8 cellular contexts compared by ENCODE assay signal in genomic region chr9:136671646-136672430, GRCh38. TPM values are rescaled to one million over a fixed set of nuclear protein-coding genes. Genes with fewer than 3 reads are reported as not detected.
DNase-seq lines count a peak whose midpoint lies in the region; ATAC-seq, FAIRE-seq and TF ChIP-seq lines count a peak whose summit lies in the region.

No MANE protein-coding gene starts in this region.

- peaks cover 32 to 60% of the 10 kb centered on the region in 2 experiments for H3K36me3 ChIP-seq in endothelial cell of umbilical vein (ENCODE audit: control insufficient read depth in 2 of 2, extremely low read depth in 1 of 2, insufficient read depth in 2 of 2, low read length in 2 of 2)
- peaks cover 0 to 8% of the 10 kb centered on the region in 2 donors for H3K36me3 ChIP-seq in prostate gland

- H2BK120ac ChIP-seq in H9 (ENCODE audit: low read depth, low read length, poor library complexity, severe bottlenecking): no peak overlapping the region

- CTCF ChIA-PET in activated CD4-positive, alpha-beta T cell treated with anti-CD3 and anti-CD28 coated beads for 36 hours (lab: Charles Lee): interaction anchor here (0.6 to 2.1 kb wide), 11 partner anchors 9 to 527 kb away, joined by 3 to 8 read pairs (median 4); no protein-coding TSS in a partner anchor
- CTCF ChIA-PET in endothelial cell of umbilical vein (lab: Charles Lee): interaction anchor here (0.7 to 6.3 kb wide), 10 partner anchors 15 to 783 kb away, joined by 3 to 45 read pairs (median 4); no protein-coding TSS in a partner anchor

- no peaks in the 10 kb centered on the region for H3K79me1 ChIP-seq in H9 (ENCODE audit: insufficient read depth, low read depth, low read length, poor library complexity, severe bottlenecking)

- H3K9ac ChIP-seq in H9 (ENCODE audit: extremely low read depth, insufficient read length, low read length) (no peak overlapping the region), endothelial cell of umbilical vein (replicated peaks; ENCODE audit: extremely low read depth, insufficient read depth, low read length) (no peak overlapping the region)

- H4K8ac ChIP-seq in H9 (replicated peaks; ENCODE audit: insufficient read length, low read depth, low read length): no peak overlapping the region

- H3K4me1 ChIP-seq in H9 (ENCODE audit: insufficient read depth, low read length) (no peaks in the 10 kb centered on the region), endothelial cell of umbilical vein (ENCODE audit: control insufficient read depth, extremely low read depth, insufficient read depth, low read length) (peaks cover 15% of the 10 kb centered on the region), prostate gland (replicated peaks) (no peaks in the 10 kb centered on the region)

- H3K4me3 Mint-ChIP-seq in H9: no peak overlapping the region
- H3K4me3 Mint-ChIP-seq in activated CD4-positive, alpha-beta T cell treated with anti-CD3 and anti-CD28 coated beads for 36 hours: no peak overlapping the region

- H3K23me2 ChIP-seq in H9 (ENCODE audit: insufficient read length, low read depth, low read length, poor library complexity, severe bottlenecking): no peaks in the 10 kb centered on the region

- no peak overlapping the region for H3K14ac ChIP-seq in H9 (ENCODE audit: insufficient read depth, low read length)

- H3K9me1 ChIP-seq in endothelial cell of umbilical vein (replicated peaks; ENCODE audit: control insufficient read depth, extremely low read depth, insufficient read depth, low read length): no peaks in the 10 kb centered on the region

- no peak overlapping the region for H3K23ac ChIP-seq in H9 (ENCODE audit: insufficient read length, low read depth, low read length)

- H4K91ac ChIP-seq in H9 (ENCODE audit: insufficient read length, low read depth, low read length): no peak overlapping the region

- no peak overlapping the region for H3K18ac ChIP-seq in H9 (ENCODE audit: insufficient read length, low read depth, low read length)

- H2BK15ac ChIP-seq in H9 (ENCODE audit: low read depth, low read length): no peak overlapping the region

- H2BK12ac ChIP-seq in H9 (ENCODE audit: insufficient read length, low read depth, low read length): no peak overlapping the region

- no peak overlapping the region for H2AFZ ChIP-seq in H9 (ENCODE audit: low read length)
- no peak overlapping the region for H2AFZ ChIP-seq in endothelial cell of umbilical vein (ENCODE audit: low read depth, low read length)

- WGBS in H9 (ENCODE audit: extremely low coverage, insufficient read length, low lambda C conversion rate): no CpG with 5 or more reads among the region's 27 CpGs
- 73% methylated on average over 14 of the region's 27 CpGs for WGBS in prostate gland

- no peak overlapping the region for H2BK5ac ChIP-seq in H9 (ENCODE audit: insufficient read length, low read length)

- peaks cover 2 to 4% of the 10 kb centered on the region in 2 experiments; a peak in 3 of 4 replicates for H3K4me1 Mint-ChIP-seq in H9
- no peaks in the 10 kb centered on the region for H3K4me1 Mint-ChIP-seq in activated CD4-positive, alpha-beta T cell treated with anti-CD3 and anti-CD28 coated beads for 36 hours

- peaks cover under 1% of the 10 kb centered on the region; the same call in 1 of the 2 replicates for H3K27me3 Mint-ChIP-seq in H9 (ENCODE audit: low read depth)
- peaks cover 2% of the 10 kb centered on the region for H3K27me3 Mint-ChIP-seq in activated CD4-positive, alpha-beta T cell treated with anti-CD3 and anti-CD28 coated beads for 36 hours

- peak; percentile 88 for TF ChIP-seq POLR2A in endothelial cell of umbilical vein (IDR thresholded peaks at IDR 0.05; ENCODE audit: low read depth, low read length)
- no peak for TF ChIP-seq POLR2A in prostate gland (IDR thresholded peaks at IDR 0.05)

- H3K27ac Mint-ChIP-seq in H9: no peak overlapping the region
- no peak overlapping the region for H3K27ac Mint-ChIP-seq in activated CD4-positive, alpha-beta T cell treated with anti-CD3 and anti-CD28 coated beads for 36 hours

- H3K27me3 ChIP-seq in H9 (ENCODE audit: insufficient read depth, low read length) (no peaks in the 10 kb centered on the region), endothelial cell of umbilical vein (ENCODE audit: control insufficient read depth in 2 of 2, insufficient read depth in 2 of 2, low read length in 2 of 2) (no peaks in the 10 kb centered on the region), prostate gland (replicated peaks; ENCODE audit: insufficient read depth) (no peaks in the 10 kb centered on the region)

- BruUV-seq in endothelial cell of umbilical vein (replicated peaks; lab: Mats Ljungman, UMichigan): TSS peak; percentile 32

- H3K4me3 ChIP-seq in endothelial cell of umbilical vein (replicated peaks in 1 of 3; ENCODE audit: insufficient read depth in 1 of 3, low read depth in 1 of 3, low read length in 3 of 3): peak overlapping the region in 1 of 3 experiments; percentile 3
- no peak overlapping the region for H3K4me3 ChIP-seq in prostate gland

- H4K20me1 ChIP-seq in H9 (ENCODE audit: control insufficient read depth, insufficient read depth, insufficient read length) (peaks cover 4% of the 10 kb centered on the region), endothelial cell of umbilical vein (replicated peaks; ENCODE audit: control insufficient read depth, extremely low read depth, insufficient read depth, low read length) (no peaks in the 10 kb centered on the region)

- TF ChIP-seq CTCF in H9 (conservative IDR thresholded peaks at IDR 0.05) (peak; percentile 90), endothelial cell of umbilical vein (IDR thresholded peaks at IDR 0.05; ENCODE audit: extremely low read depth in 1 of 2, insufficient read depth in 1 of 2, low read depth in 1 of 2, low read length in 2 of 2) (peak; percentile 77 to 83), prostate gland (IDR thresholded peaks at IDR 0.05) (peak in 3 of 4 experiments; percentile 48 to 73 (median 50))

- H3K79me2 ChIP-seq in H9 (ENCODE audit: insufficient read depth, low read length) (no peaks in the 10 kb centered on the region), endothelial cell of umbilical vein (ENCODE audit: control insufficient read depth, insufficient read depth, low read length) (peaks cover 35% of the 10 kb centered on the region)

- H3K4me2 ChIP-seq in H9 (ENCODE audit: insufficient read depth, insufficient read length, low read length): no peak overlapping the region
- no peak overlapping the region for H3K4me2 ChIP-seq in endothelial cell of umbilical vein (ENCODE audit: insufficient read depth, low read length)

- no peak overlapping the region for H3K56ac ChIP-seq in H9 (ENCODE audit: insufficient read length, low read depth, low read length)

- no peak for ATAC-seq in activated CD4-positive, alpha-beta T cell treated with anti-CD3 and anti-CD28 coated beads for 36 hours
- no peak for ATAC-seq in HG02884 (IDR thresholded peaks at IDR 0.05; ENCODE audit: unreplicated experiment)

- H3K9me3 Mint-ChIP-seq in H9: no peaks in the 10 kb centered on the region
- no peaks in the 10 kb centered on the region for H3K9me3 Mint-ChIP-seq in activated CD4-positive, alpha-beta T cell treated with anti-CD3 and anti-CD28 coated beads for 36 hours (ENCODE audit: low read depth)

- H3T11ph ChIP-seq in H9 (ENCODE audit: low read length): no peak overlapping the region

- dilution Hi-C loops in endothelial cell of umbilical vein (cut with MboI; ENCODE audit: extremely low pct_ligation_motif_present, low sequenced_read_pairs): no loop called here

- POLR2A ChIA-PET in activated CD4-positive, alpha-beta T cell treated with anti-CD3 and anti-CD28 coated beads for 36 hours (lab: Charles Lee): no interaction called here
- POLR2A ChIA-PET in endothelial cell of umbilical vein (lab: Charles Lee): interaction anchor here (1.1 to 6.2 kb wide), 3 partner anchors 9 to 30 kb away, joined by 4 to 54 read pairs (median 5); partner anchors contain the start of gene EGFL7

- H3K4ac ChIP-seq in H9 (ENCODE audit: low read depth, low read length): no peak overlapping the region

- no peak overlapping the region for H2BK20ac ChIP-seq in H9 (ENCODE audit: low read depth, low read length, poor library complexity, severe bottlenecking)

- H3K27ac ChIP-seq in H9 (ENCODE audit: insufficient read length, low read depth, low read length) (no peak overlapping the region), endothelial cell of umbilical vein (ENCODE audit: insufficient read depth, low read depth, low read length) (no peak overlapping the region), prostate gland (no peak overlapping the region)

- no peak overlapping the region for H2AK5ac ChIP-seq in H9 (ENCODE audit: insufficient read length, low read length)

- intact Hi-C loops in activated CD4-positive, alpha-beta T cell treated with anti-CD3 and anti-CD28 coated beads for 36 hours (cut with DNase I, micrococcal nuclease): no loop called here
- intact Hi-C loops in endothelial cell of umbilical vein (cut with micrococcal nuclease) (loop anchor here (2.0 to 5.0 kb wide), 2 partner anchors 40 to 53 kb away; partner anchors contain the start of gene DIPK1B), prostate gland (cut with DNase I) (no loop called here)

- no peaks in the 10 kb centered on the region for H3K9me3 ChIP-seq in H9 (ENCODE audit: control insufficient read depth, low read depth, low read length)
- H3K9me3 ChIP-seq in endothelial cell of umbilical vein (replicated peaks; ENCODE audit: control insufficient read depth, insufficient read depth, low read length): no peaks in the 10 kb centered on the region
- no peaks in the 10 kb centered on the region for H3K9me3 ChIP-seq in prostate gland

- peaks cover 0 to 3% (median 0%) of the 10 kb centered on the region in 3 experiments; a peak in 4 of 7 replicates for H3K36me3 Mint-ChIP-seq in H9 (ENCODE audit: insufficient read depth in 1 of 3, low read depth in 3 of 3)
- H3K36me3 Mint-ChIP-seq in activated CD4-positive, alpha-beta T cell treated with anti-CD3 and anti-CD28 coated beads for 36 hours (ENCODE audit: low read depth): no peaks in the 10 kb centered on the region

- H4K5ac ChIP-seq in H9 (ENCODE audit: insufficient read length, low read depth, low read length): no peak overlapping the region

- peak; percentile 83 for DNase-seq in AG08396 (ENCODE audit: low spot score)
- peak; percentile 57 for DNase-seq in H9
- DNase-seq in activated CD4-positive, alpha-beta T cell treated with anti-CD3 and anti-CD28 coated beads for 36 hours: peak; percentile 70
- DNase-seq in endothelial cell of umbilical vein (ENCODE audit: low read depth, low spot score): peak; percentile 62
- no peak for DNase-seq in prostate gland (ENCODE audit: low spot score)
- DNase-seq in NCI-H146 treated with DMSO at 0.1 percent for 48 hours (lab: John Stamatoyannopoulos, UW; ENCODE audit: unreplicated experiment): no peak
- DNase-seq in SHP77 treated with DMSO at 0.1 percent for 48 hours (lab: John Stamatoyannopoulos, UW): no peak

- FAIRE-seq in endothelial cell of umbilical vein (lab: Jason Lieb, UNC): peak; percentile 55

RNA-seq across cellular contexts. Expression of gene EGFL7, which starts 9.1 kb away (rescaled TPM):
- total RNA-seq in H9 (2021): 37.7 and 38.0 TPM in 2 replicates
- 1 to 10 TPM; 1.2 to 1.4 TPM for total RNA-seq in activated CD4-positive, alpha-beta T cell treated with anti-CD3 and anti-CD28 coated beads for 36 hours
- total RNA-seq in endothelial cell of umbilical vein: 1,042 and 1,043 TPM in 2 replicates
- polyA plus RNA-seq in endothelial cell of umbilical vein: 1,377 and 1,605 TPM in 2 replicates
- 566 and 776 TPM in 2 replicates for polyA plus RNA-seq in endothelial cell of umbilical vein (2011; cell fraction: cytosol; rRNA removed)
- polyA plus RNA-seq in endothelial cell of umbilical vein (2011; cell fraction: nucleus; rRNA removed): 1,080 and 1,467 TPM in 2 replicates
- polyA plus RNA-seq in endothelial cell of umbilical vein (2012): 359 and 413 TPM in 2 replicates
- polyA minus RNA-seq in endothelial cell of umbilical vein: 208 and 351 TPM in 2 replicates
- 15.5 TPM for polyA minus RNA-seq in endothelial cell of umbilical vein (2011; cell fraction: cytosol; rRNA and poly(A)+ RNA removed)
- 236 and 523 TPM in 2 replicates for polyA minus RNA-seq in endothelial cell of umbilical vein (2011; cell fraction: nucleus; rRNA and poly(A)+ RNA removed)
- total RNA-seq in prostate gland: 100 to 1,000 TPM in 1 of 2 donors, 10 to 100 TPM in 1; 49.3 to 118 TPM

RNA-seq across cellular contexts. Expression of gene AGPAT2, which starts 15.4 kb away (rescaled TPM):
- total RNA-seq in H9 (2021) (28.3 and 29.7 TPM in 2 replicates), endothelial cell of umbilical vein (43.0 and 45.5 TPM in 2 replicates), prostate gland (10 to 100 TPM; 44.9 to 50.0 TPM)
- total RNA-seq in activated CD4-positive, alpha-beta T cell treated with anti-CD3 and anti-CD28 coated beads for 36 hours: 10 to 100 TPM in 1 of 2 experiments, 1 to 10 TPM in 1; 9.0 to 10.4 TPM
- 55.3 and 72.1 TPM in 2 replicates for polyA plus RNA-seq in endothelial cell of umbilical vein
- 31.4 and 42.0 TPM in 2 replicates for polyA plus RNA-seq in endothelial cell of umbilical vein (2011; cell fraction: cytosol; rRNA removed)
- polyA plus RNA-seq in endothelial cell of umbilical vein (2011; cell fraction: nucleus; rRNA removed): 33.3 and 33.9 TPM in 2 replicates
- 26.9 and 34.8 TPM in 2 replicates for polyA plus RNA-seq in endothelial cell of umbilical vein (2012)
- 25.6 and 28.5 TPM in 2 replicates for polyA minus RNA-seq in endothelial cell of umbilical vein
- polyA minus RNA-seq in endothelial cell of umbilical vein (2011; cell fraction: cytosol; rRNA and poly(A)+ RNA removed): 92.9 TPM
- polyA minus RNA-seq in endothelial cell of umbilical vein (2011; cell fraction: nucleus; rRNA and poly(A)+ RNA removed): 9.0 and 14.7 TPM in 2 replicates

RNA-seq across cellular contexts. Expression of gene DIPK1B, which starts 40.5 kb away (rescaled TPM):
- 38.2 and 40.3 TPM in 2 replicates for total RNA-seq in H9 (2021)
- under 1 TPM; 0.21 to 0.25 TPM for total RNA-seq in activated CD4-positive, alpha-beta T cell treated with anti-CD3 and anti-CD28 coated beads for 36 hours
- total RNA-seq in endothelial cell of umbilical vein: 242 and 253 TPM in 2 replicates
- 441 and 642 TPM in 2 replicates for polyA plus RNA-seq in endothelial cell of umbilical vein
- 200 and 310 TPM in 2 replicates for polyA plus RNA-seq in endothelial cell of umbilical vein (2011; cell fraction: cytosol; rRNA removed)
- polyA plus RNA-seq in endothelial cell of umbilical vein (2011; cell fraction: nucleus; rRNA removed): 230 and 265 TPM in 2 replicates
- polyA plus RNA-seq in endothelial cell of umbilical vein (2012): 68.8 and 103 TPM in 2 replicates
- 152 and 193 TPM in 2 replicates for polyA minus RNA-seq in endothelial cell of umbilical vein
- not detected for polyA minus RNA-seq in endothelial cell of umbilical vein (2011; cell fraction: cytosol; rRNA and poly(A)+ RNA removed)
- 53.0 and 89.3 TPM in 2 replicates for polyA minus RNA-seq in endothelial cell of umbilical vein (2011; cell fraction: nucleus; rRNA and poly(A)+ RNA removed)
- 10 to 100 TPM; 18.9 to 27.8 TPM for total RNA-seq in prostate gland

Comparison
In these comparisons a context has a peak if more than half of its experiments do, and no peak if none do; other contexts are left out.
1. DNase-seq: peak in AG08396 (single experiment), H9 (single experiment), activated CD4-positive, alpha-beta T cell treated with anti-CD3 and anti-CD28 coated beads for 36 hours (single experiment) and endothelial cell of umbilical vein (single experiment); none in prostate gland (single experiment), NCI-H146 treated with DMSO at 0.1 percent for 48 hours (single experiment) and SHP77 treated with DMSO at 0.1 percent for 48 hours (single experiment).
2. RNA of gene EGFL7, which starts 9.1 kb away (total RNA-seq): 1,042 to 1,043 TPM in endothelial cell of umbilical vein, 49.3 to 118 TPM in prostate gland and 37.7 to 38.0 TPM in H9; 1.2 to 1.4 TPM in activated CD4-positive, alpha-beta T cell treated with anti-CD3 and anti-CD28 coated beads for 36 hours; every median in the first group is over 10 times any median in the second.
3. RNA of gene DIPK1B, which starts 40.5 kb away (total RNA-seq): 242 to 253 TPM in endothelial cell of umbilical vein, 38.2 to 40.3 TPM in H9 and 18.9 to 27.8 TPM in prostate gland; 0.21 to 0.25 TPM in activated CD4-positive, alpha-beta T cell treated with anti-CD3 and anti-CD28 coated beads for 36 hours; every median in the first group is over 10 times any median in the second.
4. Peak in every context shown above with its lines, with median percentiles within 50 percentile points of each other: CTCF ChIP-seq.